9 cellular contexts compared by ENCODE assay signal in genomic region chr12:129622566-129622965, GRCh38.
"Had no signal": no experiment of that assay in that cellular context is flagged by ENCODE, and none has a peak within 500 bp of the region (broad histone marks: within the 10 kb centered on the region; RNA-seq: fewer than 3 reads in every experiment).

No MANE protein-coding gene starts in this region.

- H3K4me2 ChIP-seq: GM23338 had no signal

- H3K27ac ChIP-seq: HL-60 had no signal

- H2AFZ ChIP-seq: GM23338 had no signal

- FAIRE-seq: H1, H54, HepG2 had no signal

- ATAC-seq: GM23338, HepG2 had no signal

- H3K4me3 ChIP-seq: GM23338 had no signal

- DNase-seq: H9, HCEC 1CT, HFFc6, KG1 had no signal
